In genomic region chr10:72075184-72076115, GRCh38 we compare ENCODE assay signal across 16 cellular contexts. TPM values are rescaled to one million over a fixed set of nuclear protein-coding genes. Genes with fewer than 3 reads are reported as not detected.
A peak's percentile ranks its signal among the peaks of the same experiment; 100 is the strongest.
DNase-seq lines count a peak whose midpoint lies in the region; ATAC-seq, FAIRE-seq and TF ChIP-seq lines count a peak whose summit lies in the region.
"Had no signal": no experiment of that assay in that cellular context is flagged by ENCODE, and none has a peak within 500 bp of the region (broad histone marks: within the 10 kb centered on the region; RNA-seq: fewer than 3 reads in every experiment).

No MANE protein-coding gene starts in this region.

- no peak overlapping the region for H2BK15ac ChIP-seq in H1 (ENCODE audit: low read length)

- no peak overlapping the region for H3K14ac ChIP-seq in H1 (ENCODE audit: insufficient read length)

- H2BK20ac ChIP-seq in H1 (ENCODE audit: low read length), result no peak overlapping the region

- no peak overlapping the region for H3K4me2 ChIP-seq in H1 (ENCODE audit: insufficient read depth in 1 of 2, low read depth in 2 of 2, low read length in 2 of 2)

- WGBS in H1 (ENCODE audit: extremely low coverage in 1 of 2, insufficient coverage in 1 of 2, insufficient read length in 1 of 2, insufficient replicate concordance in 2 of 2, low coverage in 1 of 2, low lambda C conversion rate in 2 of 2, missing lambda C conversion rate in 1 of 2), 2 experiments, result 86% methylated on average over 13 of the region's 13 CpGs; no CpG with 5 or more reads in 1 of the 2 experiments

- CTCF ChIA-PET in activated CD8-positive, alpha-beta T cell treated with anti-CD3 and anti-CD28 coated beads, Interleukin-2, amount 10 ng/mL, durations not matched to agents 7 days and 5 days (lab: Charles Lee), result interaction anchor here (1.0 to 1.4 kb wide), 3 partner anchors 8 to 261 kb away, joined by 3 to 4 read pairs (median 4); no protein-coding TSS in a partner anchor
- CTCF ChIA-PET in H1 (lab: Charles Lee; ENCODE audit: partially characterized antibody), result interaction anchor here (0.9 to 2.9 kb wide), 4 partner anchors 8 to 251 kb away, joined by 3 to 10 read pairs (median 6); no protein-coding TSS in a partner anchor

- POLR2A ChIA-PET in activated CD8-positive, alpha-beta T cell treated with anti-CD3 and anti-CD28 coated beads, Interleukin-2, amount 10 ng/mL, durations not matched to agents 7 days and 5 days (lab: Charles Lee), result interaction anchor here (0.8 kb wide), 1 partner anchor 16 kb away, joined by 3 read pairs; no protein-coding TSS in a partner anchor
- POLR2A ChIA-PET in H1 (lab: Charles Lee; ENCODE audit: partially characterized antibody), result no interaction called here

- no peaks in the 10 kb centered on the region; a peak in 1 of 8 replicates for H3K36me3 ChIP-seq in H1 (ENCODE audit: control insufficient read depth in 2 of 4, insufficient read depth in 4 of 4, low read length in 3 of 4)
- H3K36me3 ChIP-seq: vagina, WERI-Rb-1 had no signal

- DNase-seq in stimulated activated CD4-positive, alpha-beta T cell treated with anti-CD3 and anti-CD28 coated beads, Interleukin-4, amount 100 ng/mL, for 1 hour, result peak; percentile 43
- no peak for DNase-seq in stimulated activated CD4-positive, alpha-beta T cell treated with anti-CD3 and anti-CD28 coated beads, Interleukin-1b, Interleukin-23, amount 100 ng/mL, for 48 hours
- DNase-seq in activated CD8-positive, alpha-beta T cell treated with anti-CD3 and anti-CD28 coated beads, Interleukin-2, amount 10 ng/mL, durations not matched to agents 7 days and 5 days, result no peak
- no peak for DNase-seq in H1 (ENCODE audit: low read depth in 1 of 2, low spot score in 2 of 2)
- DNase-seq in amniotic stem cell (lab: John Stamatoyannopoulos, UW), result no peak
- DNase-seq in NCI-H146 (lab: John Stamatoyannopoulos, UW), result no peak
- DNase-seq: activated gamma-delta T cell; AML-193; central memory CD4-positive, alpha-beta T cell; DMS79; WERI-Rb-1 had no signal

- H3K36me3 Mint-ChIP-seq in activated CD8-positive, alpha-beta T cell treated with anti-CD3 and anti-CD28 coated beads, Interleukin-2, amount 10 ng/mL, durations not matched to agents 7 days and 5 days (ENCODE audit: low read depth), result peaks cover 63% of the 10 kb centered on the region
- H3K36me3 Mint-ChIP-seq in stimulated activated naive CD8-positive, alpha-beta T cell treated with anti-CD3 and anti-CD28 coated beads, Interleukin-15, Interleukin-2, amounts not matched to agents 100 ng/mL and 50 ng/mL, for 24 hours (ENCODE audit: low read depth), result peaks cover 29% of the 10 kb centered on the region

- TF ChIP-seq CTCF in H1 (IDR thresholded peaks at IDR 0.05; ENCODE audit: control extremely low read depth in 1 of 3, insufficient read depth in 1 of 3, low read depth in 1 of 3, low read length in 3 of 3), result no peak

- H4K20me1 ChIP-seq in H1 (replicated peaks in 1 of 2; ENCODE audit: control insufficient read depth in 1 of 2, insufficient read depth in 2 of 2, low read length in 2 of 2), result no peaks in the 10 kb centered on the region

- H3K23ac ChIP-seq in H1 (ENCODE audit: insufficient read length), result no peak overlapping the region

- H3K4me3 Mint-ChIP-seq in activated CD8-positive, alpha-beta T cell treated with anti-CD3 and anti-CD28 coated beads, Interleukin-2, amount 10 ng/mL, durations not matched to agents 7 days and 5 days, result no peak overlapping the region
- H3K4me3 Mint-ChIP-seq in stimulated activated naive CD8-positive, alpha-beta T cell treated with anti-CD3 and anti-CD28 coated beads, Interleukin-15, Interleukin-2, amounts not matched to agents 100 ng/mL and 50 ng/mL, for 24 hours, result peak overlapping the region; percentile 55

- FAIRE-seq in H1 (lab: Jason Lieb, UNC), result no peak

- no peaks in the 10 kb centered on the region for H3K9me3 Mint-ChIP-seq in activated CD8-positive, alpha-beta T cell treated with anti-CD3 and anti-CD28 coated beads, Interleukin-2, amount 10 ng/mL, durations not matched to agents 7 days and 5 days (ENCODE audit: insufficient read depth)
- H3K9me3 Mint-ChIP-seq in stimulated activated naive CD8-positive, alpha-beta T cell treated with anti-CD3 and anti-CD28 coated beads, Interleukin-15, Interleukin-2, amounts not matched to agents 100 ng/mL and 50 ng/mL, for 24 hours, result no peaks in the 10 kb centered on the region

- H3K79me1 ChIP-seq in H1 (ENCODE audit: low read depth, low read length), result no peaks in the 10 kb centered on the region

- no peaks in the 10 kb centered on the region for H3K9me3 ChIP-seq in H1 (ENCODE audit: insufficient read depth in 2 of 2, low read depth in 1 of 2, low read length in 1 of 2)
- H3K9me3 ChIP-seq: vagina had no signal

- H2AK5ac ChIP-seq in H1 (ENCODE audit: low read depth, low read length), result no peak overlapping the region

- TF ChIP-seq POLR2A in H1 (IDR thresholded peaks at IDR 0.05; ENCODE audit: control extremely low read depth in 1 of 2, low read depth in 2 of 2, low read length in 2 of 2), result no peak

- H3K23me2 ChIP-seq in H1 (ENCODE audit: low read depth, low read length), result no peaks in the 10 kb centered on the region

- no peak for TF ChIP-seq RAD21 in H1 (IDR thresholded peaks at IDR 0.05 in 1 of 2, conservative IDR thresholded peaks at IDR 0.05 in 1 of 2; ENCODE audit: low read depth in 2 of 2, low read length in 2 of 2)

- H3K4me1 Mint-ChIP-seq in activated CD8-positive, alpha-beta T cell treated with anti-CD3 and anti-CD28 coated beads, Interleukin-2, amount 10 ng/mL, durations not matched to agents 7 days and 5 days (ENCODE audit: low read depth), result peaks cover 81% of the 10 kb centered on the region
- H3K4me1 Mint-ChIP-seq in stimulated activated naive CD8-positive, alpha-beta T cell treated with anti-CD3 and anti-CD28 coated beads, Interleukin-15, Interleukin-2, amounts not matched to agents 100 ng/mL and 50 ng/mL, for 24 hours (ENCODE audit: low read depth), result peaks cover 86% of the 10 kb centered on the region

- no peak overlapping the region for H3K18ac ChIP-seq in H1 (ENCODE audit: extremely low read depth, low read length)

- H3K4me1 ChIP-seq in H1 (replicated peaks in 1 of 4; ENCODE audit: control insufficient read depth in 3 of 4, insufficient read depth in 4 of 4, low read length in 3 of 4), result peaks cover 0 to 5% (median 1%) of the 10 kb centered on the region in 4 experiments; a peak in 3 of 7 replicates
- H3K4me1 ChIP-seq: vagina had no signal

- no peak overlapping the region for H2BK12ac ChIP-seq in H1 (ENCODE audit: low read depth, low read length)

- no peak for ATAC-seq in activated CD8-positive, alpha-beta T cell treated with anti-CD3 and anti-CD28 coated beads, Interleukin-2, amount 10 ng/mL, durations not matched to agents 7 days and 5 days
- ATAC-seq in GM18861 (IDR thresholded peaks at IDR 0.05; ENCODE audit: unreplicated experiment), result no peak

- H3K4ac ChIP-seq in H1 (replicated peaks; ENCODE audit: insufficient read length, low read depth, low read length), result no peak overlapping the region

- H4K5ac ChIP-seq in H1 (ENCODE audit: insufficient read length, low read depth, low read length), result no peak overlapping the region

- H3K79me2 ChIP-seq in H1 (ENCODE audit: control insufficient read depth in 1 of 2, insufficient read depth in 2 of 2, low read length in 2 of 2), result no peaks in the 10 kb centered on the region

- no peaks in the 10 kb centered on the region for H3K27me3 Mint-ChIP-seq in activated CD8-positive, alpha-beta T cell treated with anti-CD3 and anti-CD28 coated beads, Interleukin-2, amount 10 ng/mL, durations not matched to agents 7 days and 5 days (ENCODE audit: low read depth)
- H3K27me3 Mint-ChIP-seq in stimulated activated naive CD8-positive, alpha-beta T cell treated with anti-CD3 and anti-CD28 coated beads, Interleukin-15, Interleukin-2, amounts not matched to agents 100 ng/mL and 50 ng/mL, for 24 hours, result no peaks in the 10 kb centered on the region

- no peak overlapping the region for H4K91ac ChIP-seq in H1 (replicated peaks; ENCODE audit: insufficient read length, low read length)

- peak overlapping the region; percentile 60; the same call in 1 of the 2 replicates for H4K8ac ChIP-seq in H1 (ENCODE audit: extremely low read depth, insufficient read depth, low read length)

- TF ChIP-seq EP300 in H1 (IDR thresholded peaks at IDR 0.05; ENCODE audit: borderline replicate concordance in 1 of 2, low read depth in 2 of 2, low read length in 2 of 2), result no peak

- H3K27ac ChIP-seq in H1 (ENCODE audit: low read depth, low read length), result no peak overlapping the region
- H3K27ac ChIP-seq: SK-N-MC, vagina, WERI-Rb-1 had no signal

- no peaks in the 10 kb centered on the region for H3K27me3 ChIP-seq in H1 (replicated peaks in 1 of 4; ENCODE audit: control insufficient read depth in 3 of 4, extremely low read depth in 1 of 4, insufficient read depth in 3 of 4, low read length in 3 of 4)
- H3K27me3 ChIP-seq: vagina had no signal

- no peak overlapping the region for H2AFZ ChIP-seq in H1 (ENCODE audit: low read length)

- no peak overlapping the region for H3K9ac ChIP-seq in H1 (replicated peaks in 1 of 4; ENCODE audit: extremely low read depth in 1 of 4, low read depth in 3 of 4, low read length in 3 of 4)

- no peak overlapping the region for H2BK120ac ChIP-seq in H1 (replicated peaks; ENCODE audit: low read depth, low read length)

- H3K27ac Mint-ChIP-seq in activated CD8-positive, alpha-beta T cell treated with anti-CD3 and anti-CD28 coated beads, Interleukin-2, amount 10 ng/mL, durations not matched to agents 7 days and 5 days, result peak overlapping the region; percentile 74
- peak overlapping the region; percentile 90 for H3K27ac Mint-ChIP-seq in stimulated activated naive CD8-positive, alpha-beta T cell treated with anti-CD3 and anti-CD28 coated beads, Interleukin-15, Interleukin-2, amounts not matched to agents 100 ng/mL and 50 ng/mL, for 24 hours

- H3K4me3 ChIP-seq in H1 (ENCODE audit: extremely low read depth in 1 of 4, insufficient read depth in 2 of 4, low read depth in 3 of 4, low read length in 4 of 4), result no peak overlapping the region
- H3K4me3 ChIP-seq: SK-N-MC, vagina had no signal

- no peak overlapping the region for H3K56ac ChIP-seq in H1 (replicated peaks; ENCODE audit: insufficient read length, low read depth, low read length)

- no peak overlapping the region for H2BK5ac ChIP-seq in H1 (ENCODE audit: low read depth, low read length)

TF ChIP-seq in H1, 55 proteins besides CTCF, POLR2A, EP300 and RAD21 (continues in another document):
- TF ChIP-seq BACH1 (IDR thresholded peaks at IDR 0.05; ENCODE audit: low read length), result no peak
- no peak for TF ChIP-seq JUN (IDR thresholded peaks at IDR 0.05; ENCODE audit: low read depth, low read length)

RNA-seq across cellular contexts. Expression of gene SPOCK2, which starts 12.9 kb away (rescaled TPM):
- 100 to 1,000 TPM; 261 to 268 TPM for total RNA-seq in activated CD8-positive, alpha-beta T cell treated with anti-CD3 and anti-CD28 coated beads, Interleukin-2, amount 10 ng/mL, durations not matched to agents 7 days and 5 days
- 1.6 and 1.9 TPM in 2 replicates for total RNA-seq in H1 (2021; fragmentation: NEBNext Ultra II Directional; extraction: Animal tissue kit (Norgen Biotek cat#: 25700))
- polyA plus RNA-seq in H1 (2011; rRNA removed), result 1.5 and 2.6 TPM in 2 replicates
- polyA plus RNA-seq in H1 (2011; cell fraction: cytosol; rRNA removed), result 2.2 TPM
- polyA plus RNA-seq in H1 (2011; cell fraction: nucleus; rRNA removed), result 2.9 TPM
- 0.66 to 1.3 TPM (median 0.98 TPM) in 4 replicates for polyA plus RNA-seq in H1 (2012, experiment 1 of 2)
- polyA plus RNA-seq in H1 (2012, experiment 2 of 2), result 0.63 TPM
- 2.2 TPM for polyA plus RNA-seq in H1 (2013, experiment 1 of 2)
- polyA plus RNA-seq in H1 (2013, experiment 2 of 2), result 2.1 TPM
- 1.1 TPM in 2 replicates for polyA minus RNA-seq in H1 (2011; rRNA and poly(A)+ RNA removed)
- 0.73 TPM for polyA minus RNA-seq in H1 (2011; cell fraction: cytosol; rRNA and poly(A)+ RNA removed)
- polyA minus RNA-seq in H1 (2011; cell fraction: nucleus; rRNA and poly(A)+ RNA removed), result 2.9 TPM
- total RNA-seq: HT1080 had no signal

Comparison
In these comparisons a context has a peak if more than half of its experiments do, and no peak if none do; other contexts are left out.
1. RNA of gene SPOCK2, which starts 12.9 kb away (total RNA-seq): 261 to 268 TPM in activated CD8-positive, alpha-beta T cell treated with anti-CD3 and anti-CD28 coated beads, Interleukin-2, amount 10 ng/mL, durations not matched to agents 7 days and 5 days; 1.6 to 1.9 TPM in H1; every median in the first group is over 10 times any median in the second.